9 cellular contexts compared by ENCODE assay signal in the genomic region with DNA sequence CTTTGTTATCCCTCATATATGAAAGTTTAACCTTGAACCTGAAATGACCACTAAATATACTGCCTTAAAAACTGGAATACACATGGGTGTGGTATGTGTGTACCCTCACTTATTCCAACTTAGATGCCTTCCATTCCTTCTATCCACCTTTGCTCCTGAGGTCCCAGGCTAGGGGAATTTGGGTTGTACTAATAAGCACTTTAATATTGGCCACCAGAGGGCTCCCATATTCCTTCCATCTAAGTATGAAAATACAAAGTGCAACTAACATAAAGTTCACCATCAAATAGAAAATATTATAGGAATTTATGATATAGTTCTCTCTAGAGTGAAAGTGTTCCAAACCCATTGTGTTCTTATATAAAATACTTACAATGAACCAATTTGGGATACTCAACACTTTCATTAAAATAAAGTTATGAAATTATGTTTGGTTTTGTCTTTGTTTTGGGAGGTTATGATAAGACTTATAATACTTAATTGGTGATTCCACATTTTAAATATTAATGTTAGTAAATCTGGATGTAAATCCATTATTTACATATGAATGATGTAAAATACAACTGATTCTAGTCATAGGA.
DNase-seq lines count a peak whose midpoint lies in the region; ATAC-seq, FAIRE-seq and TF ChIP-seq lines count a peak whose summit lies in the region.
"Had no signal": no experiment of that assay in that cellular context is flagged by ENCODE, and none has a peak within 500 bp of the region (broad histone marks: within the 10 kb centered on the region; RNA-seq: fewer than 3 reads in every experiment).

No MANE protein-coding gene starts in this region.

- ATAC-seq in GM21619 (IDR thresholded peaks at IDR 0.05; ENCODE audit: unreplicated experiment) = peak; percentile 67
- peak in 3 of 4 donors; percentile 70 to 76 (median 76) for ATAC-seq in pancreas
- ATAC-seq in HG02763 (IDR thresholded peaks at IDR 0.05; ENCODE audit: unreplicated experiment) = no peak

- H3K9me3 ChIP-seq in SK-N-SH (peaks cover 4% of the 10 kb centered on the region; the same call in 1 of the 2 replicates), pancreas (no peaks in the 10 kb centered on the region)

- peak; percentile 81 for TF ChIP-seq RAD21 in SK-N-SH (IDR thresholded peaks at IDR 0.05; ENCODE audit: low read length)

- H3K36me3 ChIP-seq in SK-N-SH (replicated peaks in 1 of 2; ENCODE audit: control insufficient read depth in 1 of 2, insufficient read depth in 2 of 2, low read length in 1 of 2) (peaks cover 0 to 10% of the 10 kb centered on the region in 2 experiments), pancreas (no peaks in the 10 kb centered on the region)

- H3F3A ChIP-seq in SK-N-SH (replicated peaks; ENCODE audit: insufficient read depth) = peaks cover 43% of the 10 kb centered on the region

- no peak overlapping the region for H3K9ac ChIP-seq in SK-N-SH

- H3K27me3 ChIP-seq in SK-N-SH (ENCODE audit: insufficient read depth) (no peaks in the 10 kb centered on the region), pancreas (no peaks in the 10 kb centered on the region)

- CTCF ChIA-PET in SK-N-SH (lab: Yijun Ruan, JAX) = interaction anchor here (0.6 to 1.8 kb wide), 19 partner anchors 9 to 1225 kb away, joined by 3 to 24 read pairs (median 4); no protein-coding TSS in a partner anchor

- POLR2A ChIA-PET in SK-N-SH (lab: Yijun Ruan, JAX) = no interaction called here

- peak overlapping the region; percentile 73 to 94; a peak in 3 of 4 replicates for H3K27ac ChIP-seq in SK-N-SH (ENCODE audit: low read depth in 2 of 2, low read length in 1 of 2)
- H3K27ac ChIP-seq in pancreas = no peak overlapping the region

- peak overlapping the region; percentile 51; the same call in 1 of the 2 replicates for H3K4me2 ChIP-seq in SK-N-SH

- FAIRE-seq in pancreas (lab: Jason Lieb, UNC) = peak; percentile 70

- H3K9me2 ChIP-seq in SK-N-SH = no peaks in the 10 kb centered on the region

- DNase-seq in DMS53 (lab: John Stamatoyannopoulos, UW) = peak; percentile 60
- DNase-seq in MV-4-11 (lab: John Stamatoyannopoulos, UW) = peak; percentile 9
- DNase-seq in SK-N-SH = peak; percentile 17
- peak; percentile 80 for DNase-seq in fibroblast of mammary gland (ENCODE audit: low read depth)
- peak in 1 of 6 donors; percentile 17 for DNase-seq in pancreas
- DNase-seq in cortex of kidney (lab: John Stamatoyannopoulos, UW) = no peak
- DNase-seq: activated B cell treated with CpG ODN at 0.5 μM for 24 hours had no signal

- no peaks in the 10 kb centered on the region for H4K20me1 ChIP-seq in SK-N-SH (ENCODE audit: insufficient read depth)

- H3K4me1 ChIP-seq in SK-N-SH (ENCODE audit: control insufficient read depth in 1 of 2, insufficient read depth in 2 of 2, low read depth in 1 of 2, low read length in 1 of 2) (peaks cover 18 to 36% of the 10 kb centered on the region in 2 experiments; a peak in 3 of 4 replicates), pancreas (no peaks in the 10 kb centered on the region)

- intact Hi-C loops in pancreas (cut with DNase I) = loop anchor here in 1 of 3 donors (5.0 kb wide), 1 partner anchor 243 kb away; no protein-coding TSS in a partner anchor

- H3K4me3 ChIP-seq in SK-N-SH (ENCODE audit: low read depth in 2 of 2, low read length in 1 of 2) (no peak overlapping the region), fibroblast of mammary gland (ENCODE audit: control insufficient read depth, low read depth, low read length) (no peak overlapping the region), pancreas (no peak overlapping the region)

- H2AFZ ChIP-seq in SK-N-SH (ENCODE audit: low read depth) = no peak overlapping the region

- TF ChIP-seq CTCF in SK-N-SH (IDR thresholded peaks at IDR 0.05) = peak; percentile 84
- peak; percentile 67 for TF ChIP-seq CTCF in fibroblast of mammary gland (conservative IDR thresholded peaks at IDR 0.05; ENCODE audit: control insufficient read depth, insufficient read depth, low read depth, low read length)
- TF ChIP-seq CTCF in pancreas (IDR thresholded peaks at IDR 0.05) = peak in 3 of 4 donors; percentile 20 to 58 (median 48)

- TF ChIP-seq EP300 in SK-N-SH (IDR thresholded peaks at IDR 0.05; ENCODE audit: borderline replicate concordance in 1 of 2, low read depth in 1 of 2, low read length in 1 of 2) = no peak

- H3K79me2 ChIP-seq in SK-N-SH (ENCODE audit: insufficient read depth) = peaks cover 78% of the 10 kb centered on the region

TF ChIP-seq in SK-N-SH, 30 proteins besides CTCF, POLR2A, EP300 and RAD21:
- TF ChIP-seq SMC3 (IDR thresholded peaks at IDR 0.05; ENCODE audit: low read depth, low read length) (peak; percentile 73), GATA2 (CRISPR knock-in tag; IDR thresholded peaks at IDR 0.05) (no peak)

Comparison
In these comparisons a context has a peak if more than half of its experiments do, and no peak if none do; other contexts are left out.
1. H3K27ac ChIP-seq: peak in SK-N-SH (2 of 2); none in pancreas (0 of 4).
2. Peak in every context shown above with its lines, with median percentiles within 50 percentile points of each other: CTCF ChIP-seq.